Comparison of ENCODE assay signal across 1 cellular context in genomic region chr6:42784739-42785498, GRCh38.
TF ChIP-seq lines count a peak whose summit lies in the region.

No MANE protein-coding gene starts in this region.

TF ChIP-seq in HepG2, 621 proteins besides CTCF, POLR2A, EP300 and RAD21 (continued from another document):
- TF ChIP-seq ZNF570 (CRISPR knock-in tag; IDR thresholded peaks at IDR 0.05; ENCODE audit: borderline replicate concordance): no peak
- TF ChIP-seq NRL (CRISPR knock-in tag; IDR thresholded peaks at IDR 0.05; ENCODE audit: borderline replicate concordance): no peak
- TF ChIP-seq ZNF510 (CRISPR knock-in tag; IDR thresholded peaks at IDR 0.05; ENCODE audit: low read depth): 0 out of 2 replicates have a peak, but pooled peaks have one; percentile 38
- no peak for TF ChIP-seq AFF4 (CRISPR knock-in tag; IDR thresholded peaks at IDR 0.05)
- no peak for TF ChIP-seq ISX (CRISPR knock-in tag; conservative IDR thresholded peaks at IDR 0.05)
- no peak for TF ChIP-seq SALL2 (CRISPR knock-in tag; IDR thresholded peaks at IDR 0.05)
- TF ChIP-seq ZSCAN12 (CRISPR knock-in tag; IDR thresholded peaks at IDR 0.05): no peak
- no peak for TF ChIP-seq ZNF773 (CRISPR knock-in tag; IDR thresholded peaks at IDR 0.05; ENCODE audit: borderline replicate concordance)
- TF ChIP-seq NFE2L1 (CRISPR knock-in tag; IDR thresholded peaks at IDR 0.05; ENCODE audit: borderline replicate concordance): no peak
- no peak for TF ChIP-seq MAZ (IDR thresholded peaks at IDR 0.05; ENCODE audit: borderline replicate concordance, low read depth, low read length)
- TF ChIP-seq MAZ (CRISPR knock-in tag; IDR thresholded peaks at IDR 0.05; ENCODE audit: low read depth): no peak
- no peak for TF ChIP-seq ZNF564 (CRISPR knock-in tag; IDR thresholded peaks at IDR 0.05)
- TF ChIP-seq, protein P1, sequence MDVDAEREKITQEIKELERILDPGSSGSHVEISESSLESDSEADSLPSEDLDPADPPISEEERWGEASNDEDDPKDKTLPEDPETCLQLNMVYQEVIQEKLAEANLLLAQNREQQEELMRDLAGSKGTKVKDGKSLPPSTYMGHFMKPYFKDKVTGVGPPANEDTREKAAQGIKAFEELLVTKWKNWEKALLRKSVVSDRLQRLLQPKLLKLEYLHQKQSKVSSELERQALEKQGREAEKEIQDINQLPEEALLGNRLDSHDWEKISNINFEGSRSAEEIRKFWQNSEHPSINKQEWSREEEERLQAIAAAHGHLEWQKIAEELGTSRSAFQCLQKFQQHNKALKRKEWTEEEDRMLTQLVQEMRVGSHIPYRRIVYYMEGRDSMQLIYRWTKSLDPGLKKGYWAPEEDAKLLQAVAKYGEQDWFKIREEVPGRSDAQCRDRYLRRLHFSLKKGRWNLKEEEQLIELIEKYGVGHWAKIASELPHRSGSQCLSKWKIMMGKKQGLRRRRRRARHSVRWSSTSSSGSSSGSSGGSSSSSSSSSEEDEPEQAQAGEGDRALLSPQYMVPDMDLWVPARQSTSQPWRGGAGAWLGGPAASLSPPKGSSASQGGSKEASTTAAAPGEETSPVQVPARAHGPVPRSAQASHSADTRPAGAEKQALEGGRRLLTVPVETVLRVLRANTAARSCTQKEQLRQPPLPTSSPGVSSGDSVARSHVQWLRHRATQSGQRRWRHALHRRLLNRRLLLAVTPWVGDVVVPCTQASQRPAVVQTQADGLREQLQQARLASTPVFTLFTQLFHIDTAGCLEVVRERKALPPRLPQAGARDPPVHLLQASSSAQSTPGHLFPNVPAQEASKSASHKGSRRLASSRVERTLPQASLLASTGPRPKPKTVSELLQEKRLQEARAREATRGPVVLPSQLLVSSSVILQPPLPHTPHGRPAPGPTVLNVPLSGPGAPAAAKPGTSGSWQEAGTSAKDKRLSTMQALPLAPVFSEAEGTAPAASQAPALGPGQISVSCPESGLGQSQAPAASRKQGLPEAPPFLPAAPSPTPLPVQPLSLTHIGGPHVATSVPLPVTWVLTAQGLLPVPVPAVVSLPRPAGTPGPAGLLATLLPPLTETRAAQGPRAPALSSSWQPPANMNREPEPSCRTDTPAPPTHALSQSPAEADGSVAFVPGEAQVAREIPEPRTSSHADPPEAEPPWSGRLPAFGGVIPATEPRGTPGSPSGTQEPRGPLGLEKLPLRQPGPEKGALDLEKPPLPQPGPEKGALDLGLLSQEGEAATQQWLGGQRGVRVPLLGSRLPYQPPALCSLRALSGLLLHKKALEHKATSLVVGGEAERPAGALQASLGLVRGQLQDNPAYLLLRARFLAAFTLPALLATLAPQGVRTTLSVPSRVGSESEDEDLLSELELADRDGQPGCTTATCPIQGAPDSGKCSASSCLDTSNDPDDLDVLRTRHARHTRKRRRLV (CRISPR knock-in tag; IDR thresholded peaks at IDR 0.05): no peak
- TF ChIP-seq SIX1 (CRISPR knock-in tag; IDR thresholded peaks at IDR 0.05; ENCODE audit: borderline replicate concordance): no peak
- 0 out of 2 replicates have a peak, but pooled peaks have one; percentile 13 for TF ChIP-seq GABPB1 (CRISPR knock-in tag; IDR thresholded peaks at IDR 0.05)
- TF ChIP-seq LCORL (IDR thresholded peaks at IDR 0.05): no peak
- TF ChIP-seq LCORL (CRISPR knock-in tag; IDR thresholded peaks at IDR 0.05): no peak
- TF ChIP-seq FOSL1 (CRISPR knock-in tag; IDR thresholded peaks at IDR 0.05; ENCODE audit: borderline replicate concordance): no peak
- TF ChIP-seq ZFP41 (CRISPR knock-in tag; IDR thresholded peaks at IDR 0.05; ENCODE audit: borderline replicate concordance): no peak
- TF ChIP-seq ZNF83 (CRISPR knock-in tag; IDR thresholded peaks at IDR 0.05; ENCODE audit: borderline replicate concordance): no peak
- TF ChIP-seq RBAK (CRISPR knock-in tag; IDR thresholded peaks at IDR 0.05): peak; percentile 86; the same call in 1 of the 2 replicates
- TF ChIP-seq, protein P2, sequence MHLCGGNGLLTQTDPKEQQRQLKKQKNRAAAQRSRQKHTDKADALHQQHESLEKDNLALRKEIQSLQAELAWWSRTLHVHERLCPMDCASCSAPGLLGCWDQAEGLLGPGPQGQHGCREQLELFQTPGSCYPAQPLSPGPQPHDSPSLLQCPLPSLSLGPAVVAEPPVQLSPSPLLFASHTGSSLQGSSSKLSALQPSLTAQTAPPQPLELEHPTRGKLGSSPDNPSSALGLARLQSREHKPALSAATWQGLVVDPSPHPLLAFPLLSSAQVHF (CRISPR knock-in tag; IDR thresholded peaks at IDR 0.05): no peak
- peak; percentile 5; the same call in 1 of the 2 replicates for TF ChIP-seq POLR2AphosphoS2 (IDR thresholded peaks at IDR 0.05; ENCODE audit: low read depth, low read length)
